In the genomic region with DNA sequence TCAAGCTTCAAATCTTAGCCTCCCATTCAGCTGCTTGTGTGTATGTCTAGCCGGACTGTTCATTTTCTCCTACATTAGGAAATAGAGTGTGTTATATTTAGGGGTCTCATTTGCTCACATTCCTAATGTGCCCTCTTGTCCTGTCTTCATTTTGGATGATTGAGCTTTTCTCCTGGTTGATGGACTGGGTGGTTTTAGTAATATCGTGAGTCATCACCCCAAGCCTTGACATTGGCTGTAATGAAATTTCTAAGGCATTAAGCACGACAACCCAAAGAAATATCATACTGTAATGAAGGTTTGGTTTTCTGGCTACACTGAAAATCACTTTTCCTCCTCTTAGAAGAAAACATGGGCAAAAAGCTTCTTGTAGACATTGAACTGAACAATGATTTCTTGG, we compare ENCODE assay signal across 15 cellular contexts.
"Had no signal": no experiment of that assay in that cellular context is flagged by ENCODE, and none has a peak within 500 bp of the region (broad histone marks: within the 10 kb centered on the region; RNA-seq: fewer than 3 reads in every experiment).

No MANE protein-coding gene starts in this region.

- H3K4me3 ChIP-seq: lung, prostate gland, right atrium auricular region, transverse colon, upper lobe of right lung, uterus had no signal

- H3K4me1 ChIP-seq: prostate gland, uterus had no signal

- DNase-seq: cortex of kidney; effector memory CD8-positive, alpha-beta T cell; naive thymus-derived CD4-positive, alpha-beta T cell; nephron progenitor cell; nucleus accumbens; stimulated activated naive B cell treated with anti-CD40 and anti-IgM and Interleukin-4, amounts not matched to agents 10 μg/mL and 1 μg/mL and 100 μg/mL, for 72 hours; transverse colon; upper lobe of right lung; uterus had no signal

- H3K36me3 ChIP-seq: prostate gland, right atrium auricular region, transverse colon, upper lobe of right lung, uterus had no signal

- FAIRE-seq: endometrium, frontal cortex, keratinocyte had no signal

- H3K27ac ChIP-seq: prostate gland, right atrium auricular region, transverse colon, upper lobe of right lung, uterus had no signal

- H3K9me3 ChIP-seq: prostate gland, transverse colon, upper lobe of right lung, uterus had no signal
